ENCODE assay signal across 9 cellular contexts in genomic region chr11:66882540-66882939, GRCh38. TPM values are rescaled to one million over a fixed set of nuclear protein-coding genes. Genes with fewer than 3 reads are reported as not detected.
A peak's percentile ranks its signal among the peaks of the same experiment; 100 is the strongest.
DNase-seq lines count a peak whose midpoint lies in the region; ATAC-seq and TF ChIP-seq lines count a peak whose summit lies in the region.
"Had no signal": no experiment of that assay in that cellular context is flagged by ENCODE, and none has a peak within 500 bp of the region (broad histone marks: within the 10 kb centered on the region; RNA-seq: fewer than 3 reads in every experiment).

No MANE protein-coding gene starts in this region.

- H3K36me3 Mint-ChIP-seq in naive thymus-derived CD8-positive, alpha-beta T cell, result no peaks in the 10 kb centered on the region

- DNase-seq in NCI-H2171 treated with DMSO at 0.1 percent for 48 hours (lab: John Stamatoyannopoulos, UW), result peak; percentile 96
- DNase-seq in NCI-H2171 (lab: John Stamatoyannopoulos, UW), result no peak
- peak; percentile 78 for DNase-seq in medulla oblongata (ENCODE audit: extremely low spot score)
- peak; percentile 44 for DNase-seq in superior temporal gyrus (ENCODE audit: extremely low spot score)
- DNase-seq in GM19240 (ENCODE audit: insufficient read length, low spot score), result no peak
- no peak for DNase-seq in transverse colon
- DNase-seq in naive thymus-derived CD8-positive, alpha-beta T cell, result no peak

- no peak for TF ChIP-seq POLR2A in transverse colon (IDR thresholded peaks at IDR 0.05)

- POLR2A ChIA-PET in naive thymus-derived CD8-positive, alpha-beta T cell (lab: Charles Lee), result no interaction called here

- in situ Hi-C loops in transverse colon (cut with MboI; ENCODE audit: low pct_ligation_motif_present in 1 of 4, low pct_unique_long_range_greater_than_20kb in 1 of 4, low sequenced_read_pairs in 3 of 4), result no loop called here

- intact Hi-C loops in transverse colon (cut with DNase I; ENCODE audit: low total_unique reads), result no loop called here

- no peaks in the 10 kb centered on the region for H3K9me3 Mint-ChIP-seq in naive thymus-derived CD8-positive, alpha-beta T cell

- no peak for TF ChIP-seq CTCF in transverse colon (IDR thresholded peaks at IDR 0.05)

- H3K27me3 Mint-ChIP-seq in naive thymus-derived CD8-positive, alpha-beta T cell, result no peaks in the 10 kb centered on the region

- H3K4me1 Mint-ChIP-seq in naive thymus-derived CD8-positive, alpha-beta T cell, result peaks cover 15 to 28% (median 20%) of the 10 kb centered on the region in 4 donors

- H3K27me3 ChIP-seq in transverse colon, result no peaks in the 10 kb centered on the region
- H3K27me3 ChIP-seq: MG63 had no signal

- no peak for ATAC-seq in naive thymus-derived CD8-positive, alpha-beta T cell

- H3K36me3 ChIP-seq in transverse colon, result no peaks in the 10 kb centered on the region
- H3K36me3 ChIP-seq: MG63 had no signal

- no peak overlapping the region for H3K27ac Mint-ChIP-seq in naive thymus-derived CD8-positive, alpha-beta T cell

- peaks cover 0 to 17% (median 4%) of the 10 kb centered on the region in 4 donors for H3K4me1 ChIP-seq in transverse colon

- TF ChIP-seq EP300 in transverse colon (IDR thresholded peaks at IDR 0.05; ENCODE audit: low read depth), result no peak

- H3K4me3 ChIP-seq in transverse colon, result peak overlapping the region in 2 of 4 donors; percentile 14 to 33
- H3K4me3 ChIP-seq: MG63 had no signal

- H3K4me3 Mint-ChIP-seq in naive thymus-derived CD8-positive, alpha-beta T cell, result no peak overlapping the region

- H3K27ac ChIP-seq in angular gyrus (ENCODE audit: low read depth, low read length) (peak overlapping the region; percentile 87), transverse colon (no peak overlapping the region)

- WGBS in transverse colon (ENCODE audit: low coverage in 1 of 2), 2 donors, result 46% methylated on average over 12 of the region's 12 CpGs; no CpG with 5 or more reads in 1 of the 2 donors

- H3K9me3 ChIP-seq in transverse colon, result no peaks in the 10 kb centered on the region
- H3K9me3 ChIP-seq: MG63 had no signal

RNA-seq across cellular contexts. Expression of gene LRFN4, which starts 25.7 kb away (rescaled TPM):
- 10 to 100 TPM; 14.3 to 52.3 (median 22.6) TPM for total RNA-seq in transverse colon
- total RNA-seq in naive thymus-derived CD8-positive, alpha-beta T cell, result 1 to 10 TPM; 1.2 to 1.3 TPM
- under 1 TPM in 2 of 3 donors, not detected in 1; 0.09 to 0.12 TPM for polyA plus RNA-seq in naive thymus-derived CD8-positive, alpha-beta T cell

RNA-seq across cellular contexts. Expression of gene RCE1, which starts 39.3 kb away (rescaled TPM):
- 10 to 100 TPM; 14.5 to 40.3 (median 37.4) TPM for total RNA-seq in transverse colon
- total RNA-seq in naive thymus-derived CD8-positive, alpha-beta T cell, result 10 to 100 TPM; 32.2 to 32.9 TPM
- polyA plus RNA-seq in naive thymus-derived CD8-positive, alpha-beta T cell, result 10 to 100 TPM; 18.1 to 27.1 (median 18.4) TPM

Comparison
In these comparisons a context has a peak if more than half of its experiments do, and no peak if none do; other contexts are left out.
1. DNase-seq: peak in NCI-H2171 treated with DMSO at 0.1 percent for 48 hours (single experiment), medulla oblongata (single experiment) and superior temporal gyrus (single experiment); none in NCI-H2171 (single experiment), GM19240 (single experiment), transverse colon (single experiment) and naive thymus-derived CD8-positive, alpha-beta T cell (0 of 10).
2. RNA of gene LRFN4, which starts 25.7 kb away (total RNA-seq): 14.3 to 52.3 TPM in transverse colon; 1.2 to 1.3 TPM in naive thymus-derived CD8-positive, alpha-beta T cell; every median in the first group is over 4 times any median in the second.